1 cellular context compared by ENCODE assay signal in genomic region chr1:7103322-7104052, GRCh38.
TF ChIP-seq lines count a peak whose summit lies in the region.

No MANE protein-coding gene starts in this region.

TF ChIP-seq in GM12891, 5 proteins besides CTCF, POLR2A, EP300 and RAD21 (continued from another document):
- TF ChIP-seq SPI1 (IDR thresholded peaks at IDR 0.05; ENCODE audit: low read depth, low read length) (no peak), POLR2AphosphoS5 (IDR thresholded peaks at IDR 0.05; ENCODE audit: low read depth, low read length) (no peak)
